13 cellular contexts compared by ENCODE assay signal in genomic region chr5:14741721-14742426, GRCh38.
DNase-seq lines count a peak whose midpoint lies in the region; ATAC-seq lines count a peak whose summit lies in the region.
"Had no signal": no experiment of that assay in that cellular context is flagged by ENCODE, and none has a peak within 500 bp of the region (broad histone marks: within the 10 kb centered on the region; RNA-seq: fewer than 3 reads in every experiment).

No MANE protein-coding gene starts in this region.

- H3K9me3 Mint-ChIP-seq in stimulated activated naive CD8-positive, alpha-beta T cell treated with anti-CD3 and anti-CD28 coated beads, Interleukin-15, Interleukin-2, amounts not matched to agents 100 ng/mL and 50 ng/mL, for 24 hours = no peaks in the 10 kb centered on the region
- H3K9me3 Mint-ChIP-seq in effector memory CD8-positive, alpha-beta T cell = no peaks in the 10 kb centered on the region
- no peaks in the 10 kb centered on the region for H3K9me3 Mint-ChIP-seq in stimulated activated naive B cell treated with anti-CD40 and anti-IgM and Interleukin-4, amounts not matched to agents 10 μg/mL and 1 μg/mL and 100 μg/mL, for 72 hours
- H3K9me3 Mint-ChIP-seq: natural killer cell treated with Interleukin-12 subunit alpha and Interleukin-12 subunit beta and Interleukin-15 and Interleukin-18, amount 100 ng/mL, for 72 hours had no signal

- H3K27me3 Mint-ChIP-seq in stimulated activated naive CD8-positive, alpha-beta T cell treated with anti-CD3 and anti-CD28 coated beads, Interleukin-15, Interleukin-2, amounts not matched to agents 100 ng/mL and 50 ng/mL, for 24 hours = no peaks in the 10 kb centered on the region
- H3K27me3 Mint-ChIP-seq in effector memory CD8-positive, alpha-beta T cell = no peaks in the 10 kb centered on the region
- no peaks in the 10 kb centered on the region for H3K27me3 Mint-ChIP-seq in stimulated activated naive B cell treated with anti-CD40 and anti-IgM and Interleukin-4, amounts not matched to agents 10 μg/mL and 1 μg/mL and 100 μg/mL, for 72 hours
- H3K27me3 Mint-ChIP-seq: B cell; natural killer cell treated with Interleukin-12 subunit alpha and Interleukin-12 subunit beta and Interleukin-15 and Interleukin-18, amount 100 ng/mL, for 72 hours had no signal

- ATAC-seq in stimulated activated naive CD8-positive, alpha-beta T cell treated with anti-CD3 and anti-CD28 coated beads, Interleukin-15, Interleukin-2, amounts not matched to agents 100 U/mL and 50 U/mL, for 24 hours = no peak
- ATAC-seq in effector memory CD8-positive, alpha-beta T cell (replicated peaks) = no peak
- ATAC-seq in HG03108 (IDR thresholded peaks at IDR 0.05; ENCODE audit: unreplicated experiment) (no peak), GM18517 (IDR thresholded peaks at IDR 0.05; ENCODE audit: unreplicated experiment) (no peak)
- ATAC-seq in stimulated activated naive B cell treated with anti-CD40 and anti-IgM and Interleukin-4, amounts not matched to agents 10 μg/mL and 1 μg/mL and 100 μg/mL, for 72 hours (replicated peaks) = no peak
- ATAC-seq: natural killer cell treated with Interleukin-12 subunit alpha and Interleukin-12 subunit beta and Interleukin-15 and Interleukin-18, amount 100 ng/mL, for 72 hours had no signal

- peak overlapping the region; percentile 55 for H3K27ac Mint-ChIP-seq in stimulated activated naive CD8-positive, alpha-beta T cell treated with anti-CD3 and anti-CD28 coated beads, Interleukin-15, Interleukin-2, amounts not matched to agents 100 ng/mL and 50 ng/mL, for 24 hours
- H3K27ac Mint-ChIP-seq in effector memory CD8-positive, alpha-beta T cell = peak overlapping the region; percentile 19 to 64
- H3K27ac Mint-ChIP-seq in stimulated activated naive B cell treated with anti-CD40 and anti-IgM and Interleukin-4, amounts not matched to agents 10 μg/mL and 1 μg/mL and 100 μg/mL, for 72 hours = no peak overlapping the region
- H3K27ac Mint-ChIP-seq: B cell had no signal

- peaks cover 70% of the 10 kb centered on the region for H3K36me3 Mint-ChIP-seq in stimulated activated naive CD8-positive, alpha-beta T cell treated with anti-CD3 and anti-CD28 coated beads, Interleukin-15, Interleukin-2, amounts not matched to agents 100 ng/mL and 50 ng/mL, for 24 hours (ENCODE audit: low read depth)
- peaks cover 23% of the 10 kb centered on the region for H3K36me3 Mint-ChIP-seq in effector memory CD8-positive, alpha-beta T cell (ENCODE audit: insufficient read depth)
- peaks cover 7 to 19% of the 10 kb centered on the region in 2 donors for H3K36me3 Mint-ChIP-seq in stimulated activated naive B cell treated with anti-CD40 and anti-IgM and Interleukin-4, amounts not matched to agents 10 μg/mL and 1 μg/mL and 100 μg/mL, for 72 hours

- H3K4me3 Mint-ChIP-seq in stimulated activated naive CD8-positive, alpha-beta T cell treated with anti-CD3 and anti-CD28 coated beads, Interleukin-15, Interleukin-2, amounts not matched to agents 100 ng/mL and 50 ng/mL, for 24 hours = no peak overlapping the region
- H3K4me3 Mint-ChIP-seq in effector memory CD8-positive, alpha-beta T cell = no peak overlapping the region
- no peak overlapping the region for H3K4me3 Mint-ChIP-seq in stimulated activated naive B cell treated with anti-CD40 and anti-IgM and Interleukin-4, amounts not matched to agents 10 μg/mL and 1 μg/mL and 100 μg/mL, for 72 hours
- H3K4me3 Mint-ChIP-seq: B cell; natural killer cell treated with Interleukin-12 subunit alpha and Interleukin-12 subunit beta and Interleukin-15 and Interleukin-18, amount 100 ng/mL, for 72 hours had no signal

- peaks cover 41% of the 10 kb centered on the region for H3K4me1 Mint-ChIP-seq in stimulated activated naive CD8-positive, alpha-beta T cell treated with anti-CD3 and anti-CD28 coated beads, Interleukin-15, Interleukin-2, amounts not matched to agents 100 ng/mL and 50 ng/mL, for 24 hours (ENCODE audit: low read depth)
- H3K4me1 Mint-ChIP-seq in effector memory CD8-positive, alpha-beta T cell (ENCODE audit: low read depth in 2 of 2) = peaks cover 7% of the 10 kb centered on the region in 2 donors
- H3K4me1 Mint-ChIP-seq in stimulated activated naive B cell treated with anti-CD40 and anti-IgM and Interleukin-4, amounts not matched to agents 10 μg/mL and 1 μg/mL and 100 μg/mL, for 72 hours = peaks cover 10 to 25% of the 10 kb centered on the region in 2 donors

- DNase-seq in stimulated activated naive CD8-positive, alpha-beta T cell treated with anti-CD3 and anti-CD28 coated beads, Interleukin-15, Interleukin-2, amounts not matched to agents 100 U/mL and 50 U/mL, for 24 hours = no peak
- peak; percentile 98 for DNase-seq in NCI-H748 (lab: John Stamatoyannopoulos, UW; ENCODE audit: unreplicated experiment)
- DNase-seq in effector memory CD8-positive, alpha-beta T cell = no peak
- DNase-seq in GM03348 (ENCODE audit: low spot score) = no peak
- DNase-seq in stimulated activated naive B cell treated with anti-CD40 and anti-IgM and Interleukin-4, amounts not matched to agents 10 μg/mL and 1 μg/mL and 100 μg/mL, for 72 hours = no peak
- DNase-seq: activated effector memory CD4-positive, alpha-beta T cell treated with anti-CD3 and anti-CD28 coated beads, Interleukin-2, amount 50 U/mL, for 16 hours; dermis blood vessel endothelial cell; NCI-H1092 treated with DMSO at 0.1 percent for 48 hours had no signal
